In genomic region chr19:56740478-56740877, GRCh38 we compare ENCODE assay signal across 29 cellular contexts.
"Had no signal": no experiment of that assay in that cellular context is flagged by ENCODE, and none has a peak within 500 bp of the region (broad histone marks: within the 10 kb centered on the region; RNA-seq: fewer than 3 reads in every experiment).

No MANE protein-coding gene starts in this region.

- H3K27me3 ChIP-seq: SJCRH30 had no signal

- ATAC-seq: activated CD8-positive, alpha-beta T cell treated with anti-CD3 and anti-CD28 coated beads, Interleukin-2, amount 10 ng/mL, durations not matched to agents 7 days and 5 days; activated naive CD4-positive, alpha-beta T cell treated with anti-CD3 and anti-CD28 coated beads, Interleukin-2, amount 50 U/mL, for 72 hours; activated naive CD8-positive, alpha-beta T cell treated with anti-CD3 and anti-CD28 coated beads, Interleukin-2, amount 50 U/mL, for 24 hours; Panc1; Right ventricle myocardium inferior; SK-N-SH treated with all-trans-retinoic acid at 6 μM for 48 hours; T-helper 17 cell; WTC11 had no signal

- H3K9me3 ChIP-seq: SJCRH30 had no signal

- H3K27ac ChIP-seq: SJCRH30 had no signal

- DNase-seq: activated CD4-positive, alpha-beta T cell treated with anti-CD3 and anti-CD28 coated beads for 48 hours; activated CD4-positive, alpha-beta T cell treated with anti-CD3 and anti-CD28 coated beads, Interleukin-2, amount 50 U/mL, for 4 hours; activated CD4-positive, CD25-positive, alpha-beta regulatory T cell treated with anti-CD3 and anti-CD28 coated beads, Interleukin-2, amount 50 U/mL, for 72 hours; activated CD8-positive, alpha-beta memory T cell treated with anti-CD3 and anti-CD28 coated beads, Interleukin-2, amount 50 U/mL, for 48 hours; activated CD8-positive, alpha-beta T cell treated with anti-CD3 and anti-CD28 coated beads, Interleukin-2, amount 10 ng/mL, durations not matched to agents 7 days and 5 days; activated effector memory CD4-positive, alpha-beta T cell treated with Interleukin-2 at 50 U/mL for 16 hours; activated naive CD4-positive, alpha-beta T cell treated with Interleukin-2 at 50 U/mL for 16 hours; activated naive CD8-positive, alpha-beta T cell treated with anti-CD3 and anti-CD28 coated beads, Interleukin-2, amount 50 U/mL, for 24 hours; activated T-cell treated with anti-CD3 and anti-CD28 coated beads, Interleukin-2, amount 50 U/mL, for 1 hour; Kasumi-1; KBM-7; NCI-H1105 treated with DMSO at 0.1 percent for 48 hours; NCI-H1436 treated with DMSO at 0.1 percent for 48 hours; NCI-H187; NCI-H2081 treated with DMSO at 0.1 percent for 48 hours; NCI-H226; NCI-H526; NCI-H774; NK-92 treated with Interleukin-12 subunit alpha and Interleukin-12 subunit beta, amount 100 ng/mL, for 24 hours; OCI-M1; RPMI8226; T-helper 17 cell; T-helper 9 cell had no signal

- H3K4me3 ChIP-seq: SJCRH30 had no signal

- H3K36me3 ChIP-seq: SJCRH30 had no signal
